20 cellular contexts compared by ENCODE assay signal in the genomic region with DNA sequence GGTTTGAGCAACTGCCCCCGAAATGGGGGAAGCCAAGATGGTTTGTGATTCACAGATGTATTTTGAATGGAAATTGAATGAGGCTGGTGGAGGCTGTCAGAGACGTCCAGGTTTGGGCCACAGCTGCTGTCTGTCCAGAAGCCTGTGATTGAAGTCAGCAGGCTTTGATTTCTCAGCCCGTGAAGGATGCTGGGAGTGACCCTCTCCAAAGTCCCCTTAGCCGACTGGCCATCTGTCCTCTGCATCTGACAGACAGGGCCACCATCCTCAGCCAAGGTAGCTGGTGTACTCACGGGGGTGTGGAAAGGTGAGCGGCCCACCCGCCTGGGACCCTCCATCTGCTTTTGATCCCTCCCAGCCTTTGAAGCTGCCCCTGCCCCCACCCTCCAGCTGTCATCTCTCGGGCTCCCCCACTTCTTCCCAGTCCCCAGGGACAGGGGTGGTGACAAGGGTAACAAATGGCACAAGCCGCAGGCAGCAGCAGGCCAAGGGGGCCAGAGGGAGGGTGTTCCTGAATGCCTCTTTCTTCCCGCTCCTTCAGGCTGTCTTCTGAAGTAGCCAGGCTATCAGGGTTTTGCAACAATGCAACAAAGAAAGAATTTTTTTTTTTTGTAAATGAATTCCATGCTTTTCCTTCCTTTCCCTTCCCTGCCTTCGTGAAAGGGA.
A peak's percentile ranks its signal among the peaks of the same experiment; 100 is the strongest.
DNase-seq lines count a peak whose midpoint lies in the region; TF ChIP-seq lines count a peak whose summit lies in the region.
"Had no signal": no experiment of that assay in that cellular context is flagged by ENCODE, and none has a peak within 500 bp of the region (broad histone marks: within the 10 kb centered on the region; RNA-seq: fewer than 3 reads in every experiment).

No MANE protein-coding gene starts in this region.

- H3K27me3 ChIP-seq in endodermal cell (ENCODE audit: control insufficient read depth, insufficient read depth, low read length, poor library complexity, severe bottlenecking): no peaks in the 10 kb centered on the region
- H3K27me3 ChIP-seq: upper lobe of left lung had no signal

- H3K36me3 Mint-ChIP-seq in activated CD4-positive, alpha-beta memory T cell treated with anti-CD3 and anti-CD28 coated beads, Interleukin-2, amount 10 ng/mL, durations not matched to agents 7 days and 5 days (ENCODE audit: low read depth): peaks cover 19% of the 10 kb centered on the region
- peaks cover 4% of the 10 kb centered on the region for H3K36me3 Mint-ChIP-seq in activated CD4-positive, alpha-beta memory T cell treated with anti-CD3 and anti-CD28 coated beads for 36 hours
- H3K36me3 Mint-ChIP-seq in endodermal cell (ENCODE audit: low read depth): peaks cover 8% of the 10 kb centered on the region
- H3K36me3 Mint-ChIP-seq: CD8-positive, alpha-beta T cell had no signal

- no peak overlapping the region for H3K9ac ChIP-seq in endodermal cell (ENCODE audit: extremely low read depth, low read length, poor library complexity, severe bottlenecking)

- peaks cover 17% of the 10 kb centered on the region for H3K9me3 ChIP-seq in endodermal cell (ENCODE audit: control insufficient read depth, low read length)

- POLR2A ChIA-PET in activated CD4-positive, alpha-beta memory T cell treated with anti-CD3 and anti-CD28 coated beads, Interleukin-2, amount 10 ng/mL, durations not matched to agents 7 days and 5 days (lab: Charles Lee): interaction anchor here (0.7 to 2.3 kb wide), 7 partner anchors 10 to 35 kb away, joined by 3 to 24 read pairs (median 4); no protein-coding TSS in a partner anchor
- POLR2A ChIA-PET in activated CD4-positive, alpha-beta memory T cell treated with anti-CD3 and anti-CD28 coated beads for 36 hours (lab: Charles Lee): no interaction called here

- H3K27ac ChIP-seq in endodermal cell (ENCODE audit: low read depth, low read length): peak overlapping the region; percentile 96
- H3K27ac ChIP-seq: HL-60, SK-N-MC, upper lobe of left lung had no signal

- TF ChIP-seq CTCF in endodermal cell (conservative IDR thresholded peaks at IDR 0.05): no peak

- no peak for DNase-seq in activated CD4-positive, alpha-beta memory T cell treated with anti-CD3 and anti-CD28 coated beads, Interleukin-2, amount 10 ng/mL, durations not matched to agents 7 days and 5 days
- no peak for DNase-seq in activated CD4-positive, alpha-beta memory T cell treated with anti-CD3 and anti-CD28 coated beads for 36 hours
- peak; percentile 100 for DNase-seq in NCI-H2171 treated with DMSO at 0.1 percent for 48 hours (lab: John Stamatoyannopoulos, UW)
- DNase-seq in endodermal cell: no peak
- peak; percentile 73 for DNase-seq in retina
- no peak for DNase-seq in foreskin melanocyte
- no peak for DNase-seq in NK-92 (lab: John Stamatoyannopoulos, UW; ENCODE audit: unreplicated experiment)
- DNase-seq in head of caudate nucleus: no peak
- DNase-seq: activated T-cell treated with anti-CD3 and anti-CD28 coated beads, Interleukin-2, amount 50 U/mL, for 24 hours; CD8-positive, alpha-beta T cell; foreskin fibroblast; NCI-H1048; NCI-H226; posterior cingulate gyrus; stimulated activated CD4-positive, alpha-beta T cell treated with anti-CD3 and anti-CD28 coated beads, Interleukin-12 subunit alpha, Interleukin-12 subunit beta, amount 100 ng/mL, for 4 hours; stimulated activated naive CD4-positive, alpha-beta T cell had no signal

- H3K4me3 Mint-ChIP-seq in activated CD4-positive, alpha-beta memory T cell treated with anti-CD3 and anti-CD28 coated beads, Interleukin-2, amount 10 ng/mL, durations not matched to agents 7 days and 5 days: peak overlapping the region; percentile 9
- no peak overlapping the region for H3K4me3 Mint-ChIP-seq in activated CD4-positive, alpha-beta memory T cell treated with anti-CD3 and anti-CD28 coated beads for 36 hours
- no peak overlapping the region for H3K4me3 Mint-ChIP-seq in endodermal cell
- H3K4me3 Mint-ChIP-seq: activated CD4-positive, alpha-beta T cell treated with anti-CD3 and anti-CD28 coated beads, Interleukin-2, amount 10 ng/mL, durations not matched to agents 7 days and 5 days; activated T-cell treated with anti-CD3 and anti-CD28 coated beads, Interleukin-2, amount 50 U/mL, for 24 hours; CD8-positive, alpha-beta T cell had no signal

- H3K4me3 ChIP-seq in endodermal cell (ENCODE audit: low read length): no peak overlapping the region
- H3K4me3 ChIP-seq: SK-N-MC, upper lobe of left lung had no signal

- CTCF ChIA-PET in activated CD4-positive, alpha-beta memory T cell treated with anti-CD3 and anti-CD28 coated beads, Interleukin-2, amount 10 ng/mL, durations not matched to agents 7 days and 5 days (lab: Charles Lee): interaction anchor here (0.7 to 1.9 kb wide), 3 partner anchors 11 to 433 kb away, joined by 3 to 8 read pairs (median 3); no protein-coding TSS in a partner anchor
- CTCF ChIA-PET in activated CD4-positive, alpha-beta memory T cell treated with anti-CD3 and anti-CD28 coated beads for 36 hours (lab: Charles Lee): no interaction called here

- H3K27ac Mint-ChIP-seq in activated CD4-positive, alpha-beta memory T cell treated with anti-CD3 and anti-CD28 coated beads, Interleukin-2, amount 10 ng/mL, durations not matched to agents 7 days and 5 days: peak overlapping the region; percentile 40
- no peak overlapping the region for H3K27ac Mint-ChIP-seq in activated CD4-positive, alpha-beta memory T cell treated with anti-CD3 and anti-CD28 coated beads for 36 hours
- peak overlapping the region; percentile 37 for H3K27ac Mint-ChIP-seq in endodermal cell
- H3K27ac Mint-ChIP-seq: CD8-positive, alpha-beta T cell had no signal

- H3K4me1 Mint-ChIP-seq in activated CD4-positive, alpha-beta memory T cell treated with anti-CD3 and anti-CD28 coated beads, Interleukin-2, amount 10 ng/mL, durations not matched to agents 7 days and 5 days: peaks cover 48% of the 10 kb centered on the region
- peaks cover 9% of the 10 kb centered on the region for H3K4me1 Mint-ChIP-seq in activated CD4-positive, alpha-beta memory T cell treated with anti-CD3 and anti-CD28 coated beads for 36 hours (ENCODE audit: low read depth)
- peaks cover 21% of the 10 kb centered on the region for H3K4me1 Mint-ChIP-seq in endodermal cell

- intact Hi-C loops in activated CD4-positive, alpha-beta memory T cell treated with anti-CD3 and anti-CD28 coated beads for 36 hours (cut with micrococcal nuclease): no loop called here
- intact Hi-C loops in head of caudate nucleus (cut with DNase I): no loop called here

- no peaks in the 10 kb centered on the region for H3K36me3 ChIP-seq in endodermal cell (ENCODE audit: control insufficient read depth, insufficient read depth, low read length)
- H3K36me3 ChIP-seq: upper lobe of left lung had no signal

- H3K27me3 Mint-ChIP-seq in activated CD4-positive, alpha-beta memory T cell treated with anti-CD3 and anti-CD28 coated beads, Interleukin-2, amount 10 ng/mL, durations not matched to agents 7 days and 5 days: peaks cover 68% of the 10 kb centered on the region
- peaks cover 40% of the 10 kb centered on the region for H3K27me3 Mint-ChIP-seq in activated CD4-positive, alpha-beta memory T cell treated with anti-CD3 and anti-CD28 coated beads for 36 hours
- H3K27me3 Mint-ChIP-seq in endodermal cell (ENCODE audit: insufficient read depth): no peaks in the 10 kb centered on the region

- peaks cover 13% of the 10 kb centered on the region for H3K9me3 Mint-ChIP-seq in activated CD4-positive, alpha-beta memory T cell treated with anti-CD3 and anti-CD28 coated beads, Interleukin-2, amount 10 ng/mL, durations not matched to agents 7 days and 5 days
- H3K9me3 Mint-ChIP-seq in activated CD4-positive, alpha-beta memory T cell treated with anti-CD3 and anti-CD28 coated beads for 36 hours: peaks cover 16% of the 10 kb centered on the region
- peaks cover 16% of the 10 kb centered on the region for H3K9me3 Mint-ChIP-seq in endodermal cell

- peaks cover 16% of the 10 kb centered on the region for H3K4me1 ChIP-seq in endodermal cell (ENCODE audit: control insufficient read depth, insufficient read depth, low read length)
- H3K4me1 ChIP-seq: upper lobe of left lung had no signal

- 63 to 76% methylated on average over 4 to 11 of the region's 11 CpGs for WGBS in endodermal cell (ENCODE audit: insufficient coverage in 1 of 2, insufficient read length in 1 of 2), 2 experiments

Comparison
In these comparisons a context has a peak if more than half of its experiments do, and no peak if none do; other contexts are left out.
1. DNase-seq: peak in NCI-H2171 treated with DMSO at 0.1 percent for 48 hours (single experiment) and retina (single experiment); none in activated CD4-positive, alpha-beta memory T cell treated with anti-CD3 and anti-CD28 coated beads, Interleukin-2, amount 10 ng/mL, durations not matched to agents 7 days and 5 days (single experiment), activated CD4-positive, alpha-beta memory T cell treated with anti-CD3 and anti-CD28 coated beads for 36 hours (single experiment), endodermal cell (single experiment), foreskin melanocyte (single experiment), NK-92 (single experiment) and head of caudate nucleus (0 of 42).